Comparison of ENCODE assay signal across 26 cellular contexts in genomic region chrX:120315776-120316175, GRCh38. TPM values are rescaled to one million over a fixed set of nuclear protein-coding genes. Genes with fewer than 3 reads are reported as not detected.
"Had no signal": no experiment of that assay in that cellular context is flagged by ENCODE, and none has a peak within 500 bp of the region (broad histone marks: within the 10 kb centered on the region; RNA-seq: fewer than 3 reads in every experiment).

No MANE protein-coding gene starts in this region.

- DNase-seq: activated naive CD4-positive, alpha-beta T cell; activated T-cell treated with anti-CD3 and anti-CD28 coated beads, Interleukin-2, amount 50 U/mL, for 1 hour; adrenal gland; cortex of kidney; endodermal cell; heart right ventricle; left lung; midbrain; natural killer cell; stimulated activated CD4-positive, alpha-beta T cell treated with anti-CD3 and anti-CD28 coated beads, Interleukin-4, amount 100 ng/mL, for 1 hour; stimulated activated naive CD4-positive, alpha-beta T cell; T-cell; testis; upper lobe of left lung had no signal

- H3K27me3 ChIP-seq: testis had no signal

- H3K4me3 ChIP-seq: adrenal gland, ascending aorta, heart right ventricle, left lung, testis, upper lobe of left lung had no signal

- FAIRE-seq: TTC549 had no signal

- H3K27ac ChIP-seq: adrenal gland, ascending aorta, heart right ventricle, left lung, testis, upper lobe of left lung had no signal

- H3K9me3 ChIP-seq: adrenal gland, ascending aorta, heart right ventricle, left lung, testis, upper lobe of left lung had no signal

- H3K4me1 ChIP-seq: adrenal gland, ascending aorta, testis had no signal

- H3K36me3 ChIP-seq: adrenal gland, ascending aorta, heart right ventricle, left lung, upper lobe of left lung had no signal

- ATAC-seq: heart right ventricle, natural killer cell, sciatic nerve, T-cell, WTC11 had no signal

RNA-seq across cellular contexts. Expression of gene TMEM255A, which starts 4.5 kb away (rescaled TPM):
- total RNA-seq: ascending aorta, kidney epithelial cell, lung microvascular endothelial cell had no signal

RNA-seq across cellular contexts. Expression of gene ATP1B4, which starts 46.1 kb away (rescaled TPM):
- total RNA-seq: activated T-helper 17 cell treated with anti-CD3 and anti-CD28 coated beads, Interleukin-2, amount 50 U/mL, for 72 hours; adrenal gland; ascending aorta; endodermal cell; epithelial cell of proximal tubule; fibroblast of villous mesenchyme; kidney epithelial cell; left lung; lung microvascular endothelial cell; natural killer cell; osteoblast; posterior vena cava; renal cortical epithelial cell; sciatic nerve; T-cell; upper lobe of left lung; WTC11 had no signal
- polyA plus RNA-seq: adrenal gland, heart right ventricle had no signal
